ENCODE assay signal across 2 cellular contexts in genomic region chr7:7647495-7648036, GRCh38.
TF ChIP-seq lines count a peak whose summit lies in the region.

No MANE protein-coding gene starts in this region.

TF ChIP-seq in HEK293, 187 proteins besides CTCF, POLR2A, EP300 and RAD21 (continued from another document):
- peak; percentile 55 for TF ChIP-seq FEZF1 (tag by site-specific recombination; IDR thresholded peaks at IDR 0.05)
- no peak for TF ChIP-seq ZNF354C (tag by site-specific recombination; IDR thresholded peaks at IDR 0.05; ENCODE audit: borderline replicate concordance, low read depth)
TF ChIP-seq in HEK293: peak in this region for 1.

TF ChIP-seq in K562, 482 proteins besides CTCF, POLR2A, EP300 and RAD21:
- TF ChIP-seq ZBTB40 (IDR thresholded peaks at IDR 0.05) (peak; percentile 25; the same call in 1 of the 2 replicates), ZBTB40 (CRISPR knock-in tag; IDR thresholded peaks at IDR 0.05) (no peak), FOXK2 (conservative IDR thresholded peaks at IDR 0.05 in 1 of 2, IDR thresholded peaks at IDR 0.05 in 1 of 2; ENCODE audit: low read depth in 2 of 2) (no peak)
